11 cellular contexts compared by ENCODE assay signal in the genomic region with DNA sequence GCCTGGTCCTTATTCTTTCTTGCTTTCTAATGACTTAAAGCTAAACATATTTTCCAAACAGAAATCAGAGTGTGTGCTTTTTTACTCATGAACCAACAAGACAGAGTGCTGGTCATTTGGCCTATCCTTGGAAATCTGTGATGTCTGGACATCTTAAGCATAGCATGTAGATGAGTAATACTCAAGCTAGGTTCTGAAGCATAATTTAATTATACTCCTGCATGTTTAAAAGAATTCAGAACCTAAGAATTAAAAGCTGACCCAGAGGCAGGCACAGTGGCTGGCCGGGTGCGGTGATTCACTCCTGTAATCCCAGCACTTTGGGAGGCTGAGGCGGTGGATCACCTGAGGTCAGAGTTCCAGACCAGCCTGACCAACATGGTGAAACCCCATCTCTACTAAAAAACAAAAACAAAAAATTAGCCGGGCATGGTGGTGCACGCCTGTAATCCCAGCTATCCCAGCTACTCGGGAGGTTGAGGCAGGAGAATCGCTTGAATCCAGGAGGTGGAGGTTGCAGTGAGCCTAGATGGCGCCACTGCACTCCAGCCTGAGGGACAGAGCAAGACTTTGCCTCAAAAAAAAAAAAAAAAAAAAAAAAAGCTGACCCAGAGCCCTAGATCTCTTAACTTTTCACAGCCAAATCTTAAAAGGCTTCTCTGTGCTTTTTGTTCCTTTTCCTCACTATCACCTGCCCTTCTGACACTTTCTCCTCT. TPM values are rescaled to one million over a fixed set of nuclear protein-coding genes. Genes with fewer than 3 reads are reported as not detected.
A peak's percentile ranks its signal among the peaks of the same experiment; 100 is the strongest.
DNase-seq lines count a peak whose midpoint lies in the region; TF ChIP-seq lines count a peak whose summit lies in the region.
"Had no signal": no experiment of that assay in that cellular context is flagged by ENCODE, and none has a peak within 500 bp of the region (broad histone marks: within the 10 kb centered on the region; RNA-seq: fewer than 3 reads in every experiment).

No MANE protein-coding gene starts in this region.

- H3K9me3 Mint-ChIP-seq in activated naive CD4-positive, alpha-beta T cell treated with anti-CD3 and anti-CD28 coated beads for 36 hours, result no peaks in the 10 kb centered on the region
- no peaks in the 10 kb centered on the region for H3K9me3 Mint-ChIP-seq in progenitor cell of endocrine pancreas (ENCODE audit: low read depth)

- H3K27ac ChIP-seq in MM.1S (ENCODE audit: low read length), result no peak overlapping the region

- intact Hi-C loops in activated naive CD4-positive, alpha-beta T cell treated with anti-CD3 and anti-CD28 coated beads for 36 hours (cut with micrococcal nuclease), result loop anchor here (1.0 kb wide), 1 partner anchor 35 kb away; no protein-coding TSS in a partner anchor

- CTCF ChIA-PET in activated naive CD4-positive, alpha-beta T cell treated with anti-CD3 and anti-CD28 coated beads for 36 hours (lab: Charles Lee), result interaction anchor here (0.7 to 2.5 kb wide), 9 partner anchors 10 to 334 kb away, joined by 3 to 17 read pairs (median 3); no protein-coding TSS in a partner anchor

- no peak overlapping the region for H3K9ac ChIP-seq in MM.1S (ENCODE audit: low read length)

- TF ChIP-seq CTCF in MM.1S (IDR thresholded peaks at IDR 0.05; ENCODE audit: low read length), result peak; percentile 18
- TF ChIP-seq CTCF in choroid plexus epithelial cell (conservative IDR thresholded peaks at IDR 0.05; ENCODE audit: low read depth, low read length), result peak; percentile 40
- TF ChIP-seq CTCF in progenitor cell of endocrine pancreas (IDR thresholded peaks at IDR 0.05; ENCODE audit: unreplicated experiment), result peak; percentile 15

- H3K4me2 ChIP-seq in MM.1S (ENCODE audit: low read depth, low read length), result no peak overlapping the region

- no peaks in the 10 kb centered on the region for H3K79me2 ChIP-seq in MM.1S (ENCODE audit: low read length)

- H2AFZ ChIP-seq in MM.1S (ENCODE audit: low read length), result no peak overlapping the region

- H3K9me2 ChIP-seq in MM.1S (replicated peaks; ENCODE audit: insufficient read depth, low read length), result no peaks in the 10 kb centered on the region

- H3K4me3 ChIP-seq in MM.1S (ENCODE audit: low read length), result no peak overlapping the region
- H3K4me3 ChIP-seq in choroid plexus epithelial cell (ENCODE audit: low read depth, low read length), result no peak overlapping the region

- H3K4me3 Mint-ChIP-seq in activated naive CD4-positive, alpha-beta T cell treated with anti-CD3 and anti-CD28 coated beads for 36 hours, result no peak overlapping the region
- no peak overlapping the region for H3K4me3 Mint-ChIP-seq in progenitor cell of endocrine pancreas (ENCODE audit: low read depth)
- H3K4me3 Mint-ChIP-seq: activated naive CD8-positive, alpha-beta T cell had no signal

- no peaks in the 10 kb centered on the region for H3K9me3 ChIP-seq in MM.1S (replicated peaks; ENCODE audit: insufficient read depth, low read length)

- H4K20me1 ChIP-seq in MM.1S (ENCODE audit: insufficient read depth, low read length), result no peaks in the 10 kb centered on the region

- no peaks in the 10 kb centered on the region for H3K27me3 Mint-ChIP-seq in activated naive CD4-positive, alpha-beta T cell treated with anti-CD3 and anti-CD28 coated beads for 36 hours (ENCODE audit: low read depth)
- no peaks in the 10 kb centered on the region for H3K27me3 Mint-ChIP-seq in progenitor cell of endocrine pancreas
- H3K27me3 Mint-ChIP-seq: activated naive CD8-positive, alpha-beta T cell had no signal

- H3K36me3 ChIP-seq in MM.1S (replicated peaks; ENCODE audit: insufficient read depth, low read length), result no peaks in the 10 kb centered on the region

- H3K4me1 ChIP-seq in MM.1S (ENCODE audit: low read length), result no peaks in the 10 kb centered on the region

- peaks cover 4% of the 10 kb centered on the region for H3K36me3 Mint-ChIP-seq in activated naive CD4-positive, alpha-beta T cell treated with anti-CD3 and anti-CD28 coated beads for 36 hours (ENCODE audit: low read depth)
- H3K36me3 Mint-ChIP-seq in progenitor cell of endocrine pancreas (ENCODE audit: insufficient read depth), result peaks cover 41% of the 10 kb centered on the region

- H3K27me3 ChIP-seq in MM.1S (replicated peaks; ENCODE audit: insufficient read depth, low read length), result no peaks in the 10 kb centered on the region

- no peaks in the 10 kb centered on the region for H3F3A ChIP-seq in MM.1S (ENCODE audit: insufficient read depth, low read length)

- H3K27ac Mint-ChIP-seq in activated naive CD4-positive, alpha-beta T cell treated with anti-CD3 and anti-CD28 coated beads for 36 hours, result no peak overlapping the region
- no peak overlapping the region for H3K27ac Mint-ChIP-seq in progenitor cell of endocrine pancreas
- H3K27ac Mint-ChIP-seq: activated naive CD8-positive, alpha-beta T cell had no signal

- no peaks in the 10 kb centered on the region for H3K4me1 Mint-ChIP-seq in activated naive CD4-positive, alpha-beta T cell treated with anti-CD3 and anti-CD28 coated beads for 36 hours (ENCODE audit: low read depth)
- peaks cover 12% of the 10 kb centered on the region for H3K4me1 Mint-ChIP-seq in progenitor cell of endocrine pancreas (ENCODE audit: low read depth)

- peak; percentile 35 for DNase-seq in activated naive CD4-positive, alpha-beta T cell treated with anti-CD3 and anti-CD28 coated beads for 36 hours
- no peak for DNase-seq in activated naive CD4-positive, alpha-beta T cell treated with anti-CD3 and anti-CD28 coated beads, Interleukin-2, amount 50 U/mL, for 16 hours
- DNase-seq in MM.1S (no peak), choroid plexus epithelial cell (ENCODE audit: low read depth) (peak; percentile 65), progenitor cell of endocrine pancreas (ENCODE audit: low spot score, unreplicated experiment) (no peak), NCI-H774 (lab: John Stamatoyannopoulos, UW) (no peak), COLO668 (lab: John Stamatoyannopoulos, UW; ENCODE audit: unreplicated experiment) (no peak), Ammon's horn (ENCODE audit: low spot score) (no peak)
- DNase-seq: foreskin melanocyte, NCI-H524 had no signal

RNA-seq across cellular contexts. Expression of a gene that starts 16.2 kb away (rescaled TPM):
- total RNA-seq in activated naive CD4-positive, alpha-beta T cell treated with anti-CD3 and anti-CD28 coated beads for 36 hours, result 1 to 10 TPM; 7.6 to 9.1 TPM
- total RNA-seq in progenitor cell of endocrine pancreas, result 234 and 254 TPM in 2 replicates

Comparison
In these comparisons a context has a peak if more than half of its experiments do, and no peak if none do; other contexts are left out.
1. DNase-seq: peak in activated naive CD4-positive, alpha-beta T cell treated with anti-CD3 and anti-CD28 coated beads for 36 hours (single experiment) and choroid plexus epithelial cell (single experiment); none in activated naive CD4-positive, alpha-beta T cell treated with anti-CD3 and anti-CD28 coated beads, Interleukin-2, amount 50 U/mL, for 16 hours (single experiment), MM.1S (single experiment), progenitor cell of endocrine pancreas (single experiment), NCI-H774 (single experiment), COLO668 (single experiment) and Ammon's horn (single experiment).
2. RNA of a gene that starts 16.2 kb away (total RNA-seq): 234 to 254 TPM in progenitor cell of endocrine pancreas; 7.6 to 9.1 TPM in activated naive CD4-positive, alpha-beta T cell treated with anti-CD3 and anti-CD28 coated beads for 36 hours; every median in the first group is over 10 times any median in the second.
3. Peak in every context shown above with its lines, with median percentiles within 50 percentile points of each other: CTCF ChIP-seq.